1 cellular context compared by ENCODE assay signal in genomic region chr19:45506991-45507863, GRCh38.
TF ChIP-seq lines count a peak whose summit lies in the region.

Gene VASP, plus strand, starts transcription at chr19:45507479. Its CDS starts 293 bp downstream, at chr19:45507772.

TF ChIP-seq in HepG2, 621 proteins besides CTCF, POLR2A, EP300 and RAD21 (continued from another document and continues in another):
- TF ChIP-seq SRSF9 (IDR thresholded peaks at IDR 0.05; ENCODE audit: borderline replicate concordance, insufficient read depth, low read depth, low read length, poor library complexity, severe bottlenecking) (no peak), PCBP1 (IDR thresholded peaks at IDR 0.05; ENCODE audit: borderline replicate concordance, low read depth, low read length) (peak; percentile 66; the same call in 1 of the 2 replicates), KAT7 (CRISPR knock-in tag; IDR thresholded peaks at IDR 0.05; ENCODE audit: borderline replicate concordance) (peak; percentile 45; the same call in 1 of the 2 replicates), SIN3A (IDR thresholded peaks at IDR 0.05; ENCODE audit: borderline replicate concordance, low read depth, low read length) (peak; percentile 75; the same call in 1 of the 2 replicates), MEIS1 (CRISPR knock-in tag; IDR thresholded peaks at IDR 0.05; ENCODE audit: borderline replicate concordance) (peak; percentile 47; the same call in 1 of the 2 replicates), LRRFIP1 (CRISPR knock-in tag; conservative IDR thresholded peaks at IDR 0.05) (no peak), RFX1 (IDR thresholded peaks at IDR 0.05) (no peak), GFI1 (CRISPR knock-in tag; IDR thresholded peaks at IDR 0.05; ENCODE audit: borderline replicate concordance) (0 out of 2 replicates have a peak, but pooled peaks have one; percentile 18), KDM6A (CRISPR knock-in tag; IDR thresholded peaks at IDR 0.05; ENCODE audit: low read depth) (0 out of 2 replicates have a peak, but pooled peaks have one; percentile 12), ZNF264 (CRISPR knock-in tag; IDR thresholded peaks at IDR 0.05) (peak; percentile 57), ZNF781 (CRISPR knock-in tag; IDR thresholded peaks at IDR 0.05; ENCODE audit: borderline replicate concordance, not compliant biosample characterization) (no peak), ZSCAN31 (CRISPR knock-in tag; IDR thresholded peaks at IDR 0.05; ENCODE audit: low read depth) (peak; percentile 64; the same call in 1 of the 2 replicates), ZNF263 (CRISPR knock-in tag; IDR thresholded peaks at IDR 0.05) (peak; percentile 35; the same call in 1 of the 2 replicates), ZNF414 (CRISPR knock-in tag; IDR thresholded peaks at IDR 0.05) (peak; percentile 21; the same call in 1 of the 2 replicates), ZNF281 (CRISPR knock-in tag; IDR thresholded peaks at IDR 0.05; ENCODE audit: borderline replicate concordance) (peak; percentile 85), CBX5 (CRISPR knock-in tag; IDR thresholded peaks at IDR 0.05; ENCODE audit: borderline replicate concordance) (no peak), TSC22D2 (CRISPR knock-in tag; IDR thresholded peaks at IDR 0.05; ENCODE audit: borderline replicate concordance) (0 out of 2 replicates have a peak, but pooled peaks have one; percentile 11), CHD4 (IDR thresholded peaks at IDR 0.05; ENCODE audit: borderline replicate concordance, low read length) (no peak), MAF1 (CRISPR knock-in tag; IDR thresholded peaks at IDR 0.05; ENCODE audit: borderline replicate concordance) (0 out of 2 replicates have a peak, but pooled peaks have one; percentile 25), HNRNPLL (IDR thresholded peaks at IDR 0.05; ENCODE audit: low read depth, low read length, poor library complexity, severe bottlenecking) (peak; percentile 69), HNRNPUL1 (IDR thresholded peaks at IDR 0.05; ENCODE audit: low read depth, low read length) (no peak), ZBTB7B (CRISPR knock-in tag; IDR thresholded peaks at IDR 0.05) (peak; percentile 21; the same call in 1 of the 2 replicates), ZNF205 (CRISPR knock-in tag; IDR thresholded peaks at IDR 0.05) (peak; percentile 39; the same call in 1 of the 2 replicates), MXI1 (IDR thresholded peaks at IDR 0.05; ENCODE audit: borderline replicate concordance, low read depth, low read length) (peak; percentile 51; the same call in 1 of the 3 replicates), RERE (CRISPR knock-in tag; IDR thresholded peaks at IDR 0.05; ENCODE audit: low read depth) (no peak), THRA (CRISPR knock-in tag; IDR thresholded peaks at IDR 0.05; ENCODE audit: borderline replicate concordance) (0 out of 2 replicates have a peak, but pooled peaks have one; percentile 14), FOXJ3 (CRISPR knock-in tag; IDR thresholded peaks at IDR 0.05; ENCODE audit: borderline replicate concordance) (peak; percentile 35; the same call in 1 of the 2 replicates), EEA1 (CRISPR knock-in tag; IDR thresholded peaks at IDR 0.05; ENCODE audit: borderline replicate concordance) (peak; percentile 15; the same call in 1 of the 2 replicates), ZNF160 (CRISPR knock-in tag; IDR thresholded peaks at IDR 0.05) (no peak), TAF1 (CRISPR knock-in tag; IDR thresholded peaks at IDR 0.05) (peak; percentile 92)
- TF ChIP-seq, protein P1, sequence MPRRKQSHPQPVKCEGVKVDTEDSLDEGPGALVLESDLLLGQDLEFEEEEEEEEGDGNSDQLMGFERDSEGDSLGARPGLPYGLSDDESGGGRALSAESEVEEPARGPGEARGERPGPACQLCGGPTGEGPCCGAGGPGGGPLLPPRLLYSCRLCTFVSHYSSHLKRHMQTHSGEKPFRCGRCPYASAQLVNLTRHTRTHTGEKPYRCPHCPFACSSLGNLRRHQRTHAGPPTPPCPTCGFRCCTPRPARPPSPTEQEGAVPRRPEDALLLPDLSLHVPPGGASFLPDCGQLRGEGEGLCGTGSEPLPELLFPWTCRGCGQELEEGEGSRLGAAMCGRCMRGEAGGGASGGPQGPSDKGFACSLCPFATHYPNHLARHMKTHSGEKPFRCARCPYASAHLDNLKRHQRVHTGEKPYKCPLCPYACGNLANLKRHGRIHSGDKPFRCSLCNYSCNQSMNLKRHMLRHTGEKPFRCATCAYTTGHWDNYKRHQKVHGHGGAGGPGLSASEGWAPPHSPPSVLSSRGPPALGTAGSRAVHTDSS (CRISPR knock-in tag; conservative IDR thresholded peaks at IDR 0.05): 0 out of 2 replicates have a peak, but pooled peaks have one; percentile 84
- TF ChIP-seq, protein P2, sequence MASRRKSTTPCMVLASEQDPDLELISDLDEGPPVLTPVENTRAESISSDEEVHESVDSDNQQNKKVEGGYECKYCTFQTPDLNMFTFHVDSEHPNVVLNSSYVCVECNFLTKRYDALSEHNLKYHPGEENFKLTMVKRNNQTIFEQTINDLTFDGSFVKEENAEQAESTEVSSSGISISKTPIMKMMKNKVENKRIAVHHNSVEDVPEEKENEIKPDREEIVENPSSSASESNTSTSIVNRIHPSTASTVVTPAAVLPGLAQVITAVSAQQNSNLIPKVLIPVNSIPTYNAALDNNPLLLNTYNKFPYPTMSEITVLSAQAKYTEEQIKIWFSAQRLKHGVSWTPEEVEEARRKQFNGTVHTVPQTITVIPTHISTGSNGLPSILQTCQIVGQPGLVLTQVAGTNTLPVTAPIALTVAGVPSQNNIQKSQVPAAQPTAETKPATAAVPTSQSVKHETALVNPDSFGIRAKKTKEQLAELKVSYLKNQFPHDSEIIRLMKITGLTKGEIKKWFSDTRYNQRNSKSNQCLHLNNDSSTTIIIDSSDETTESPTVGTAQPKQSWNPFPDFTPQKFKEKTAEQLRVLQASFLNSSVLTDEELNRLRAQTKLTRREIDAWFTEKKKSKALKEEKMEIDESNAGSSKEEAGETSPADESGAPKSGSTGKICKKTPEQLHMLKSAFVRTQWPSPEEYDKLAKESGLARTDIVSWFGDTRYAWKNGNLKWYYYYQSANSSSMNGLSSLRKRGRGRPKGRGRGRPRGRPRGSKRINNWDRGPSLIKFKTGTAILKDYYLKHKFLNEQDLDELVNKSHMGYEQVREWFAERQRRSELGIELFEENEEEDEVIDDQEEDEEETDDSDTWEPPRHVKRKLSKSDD (CRISPR knock-in tag; IDR thresholded peaks at IDR 0.05; ENCODE audit: low read depth): no peak
- TF ChIP-seq, protein P3, sequence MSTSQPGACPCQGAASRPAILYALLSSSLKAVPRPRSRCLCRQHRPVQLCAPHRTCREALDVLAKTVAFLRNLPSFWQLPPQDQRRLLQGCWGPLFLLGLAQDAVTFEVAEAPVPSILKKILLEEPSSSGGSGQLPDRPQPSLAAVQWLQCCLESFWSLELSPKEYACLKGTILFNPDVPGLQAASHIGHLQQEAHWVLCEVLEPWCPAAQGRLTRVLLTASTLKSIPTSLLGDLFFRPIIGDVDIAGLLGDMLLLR (CRISPR knock-in tag; IDR thresholded peaks at IDR 0.05): peak; percentile 43; the same call in 1 of the 2 replicates
- TF ChIP-seq, protein P4, sequence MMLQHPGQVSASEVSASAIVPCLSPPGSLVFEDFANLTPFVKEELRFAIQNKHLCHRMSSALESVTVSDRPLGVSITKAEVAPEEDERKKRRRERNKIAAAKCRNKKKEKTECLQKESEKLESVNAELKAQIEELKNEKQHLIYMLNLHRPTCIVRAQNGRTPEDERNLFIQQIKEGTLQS (CRISPR knock-in tag; IDR thresholded peaks at IDR 0.05): no peak
- TF ChIP-seq, protein P5, sequence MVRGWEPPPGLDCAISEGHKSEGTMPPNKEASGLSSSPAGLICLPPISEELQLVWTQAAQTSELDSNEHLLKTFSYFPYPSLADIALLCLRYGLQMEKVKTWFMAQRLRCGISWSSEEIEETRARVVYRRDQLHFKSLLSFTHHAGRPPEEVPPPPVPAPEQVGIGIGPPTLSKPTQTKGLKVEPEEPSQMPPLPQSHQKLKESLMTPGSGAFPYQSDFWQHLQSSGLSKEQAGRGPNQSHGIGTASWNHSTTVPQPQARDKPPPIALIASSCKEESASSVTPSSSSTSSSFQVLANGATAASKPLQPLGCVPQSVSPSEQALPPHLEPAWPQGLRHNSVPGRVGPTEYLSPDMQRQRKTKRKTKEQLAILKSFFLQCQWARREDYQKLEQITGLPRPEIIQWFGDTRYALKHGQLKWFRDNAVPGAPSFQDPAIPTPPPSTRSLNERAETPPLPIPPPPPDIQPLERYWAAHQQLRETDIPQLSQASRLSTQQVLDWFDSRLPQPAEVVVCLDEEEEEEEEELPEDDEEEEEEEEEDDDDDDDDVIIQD (CRISPR knock-in tag; IDR thresholded peaks at IDR 0.05; ENCODE audit: low read depth): peak; percentile 43
